Comparison of ENCODE assay signal across 35 cellular contexts in the genomic region with DNA sequence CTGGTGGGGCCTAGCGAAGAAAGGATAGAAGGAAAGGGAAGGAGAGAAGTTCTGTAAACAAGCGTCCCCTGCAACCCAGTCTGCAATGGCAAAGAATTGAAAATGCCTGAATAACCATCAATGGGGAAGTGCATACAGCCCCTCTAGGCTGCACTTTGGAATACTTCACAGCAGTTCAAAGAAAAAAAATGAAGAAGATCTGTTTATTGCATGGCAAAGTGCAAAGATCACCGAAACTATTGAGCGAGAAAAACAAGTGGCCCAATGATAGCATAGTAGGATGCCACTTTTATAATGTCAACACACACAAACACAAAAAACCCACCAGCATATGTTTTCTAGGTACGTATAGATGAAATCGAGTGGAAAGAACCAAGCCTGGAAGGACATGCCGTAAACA. TPM values are rescaled to one million over a fixed set of nuclear protein-coding genes. Genes with fewer than 3 reads are reported as not detected.
"Had no signal": no experiment of that assay in that cellular context is flagged by ENCODE, and none has a peak within 500 bp of the region (broad histone marks: within the 10 kb centered on the region; RNA-seq: fewer than 3 reads in every experiment).

No MANE protein-coding gene starts in this region.

- H3K4me3 ChIP-seq: adrenal gland, body of pancreas, breast epithelium had no signal

- FAIRE-seq: astrocyte had no signal

- H3K27ac ChIP-seq: adrenal gland, body of pancreas, breast epithelium, WERI-Rb-1 had no signal

- ATAC-seq: activated CD8-positive, alpha-beta T cell treated with anti-CD3 and anti-CD28 coated beads for 36 hours; activated naive CD4-positive, alpha-beta T cell treated with anti-CD3 and anti-CD28 coated beads, Interleukin-2, amount 50 U/mL, for 72 hours; activated T-cell treated with anti-CD3 and anti-CD28 coated beads, Interleukin-2, amount 50 U/mL, for 4 hours; activated T-cell treated with anti-CD3 and anti-CD28 coated beads, Interleukin-2, amount 50 U/mL, for 72 hours; activated T-helper 17 cell treated with anti-CD3 and anti-CD28 coated beads, Interleukin-2, amount 50 U/mL, for 72 hours; body of pancreas had no signal

- H3K9me3 ChIP-seq: adrenal gland, body of pancreas, breast epithelium had no signal

- DNase-seq: activated B cell treated with CpG ODN at 0.5 μM for 24 hours; activated CD4-positive, alpha-beta memory T cell treated with anti-CD3 and anti-CD28 coated beads for 36 hours; activated CD4-positive, alpha-beta T cell treated with anti-CD3 and anti-CD28 coated beads for 4 hours; activated CD4-positive, alpha-beta T cell treated with anti-CD3 and anti-CD28 coated beads, Interleukin-2, amount 10 ng/mL, durations not matched to agents 24 days and 14 days; activated CD4-positive, alpha-beta T cell treated with anti-CD3 and anti-CD28 coated beads, Interleukin-2, amount 50 U/mL, for 1 hour; activated CD4-positive, alpha-beta T cell treated with anti-CD3 and anti-CD28 coated beads, Interleukin-2, amount 50 U/mL, for 4 hours; activated CD4-positive, CD25-positive, alpha-beta regulatory T cell treated with anti-CD3 and anti-CD28 coated beads, Interleukin-2, amount 50 U/mL, for 72 hours; activated CD8-positive, alpha-beta memory T cell treated with anti-CD3 and anti-CD28 coated beads, Interleukin-2, amount 50 U/mL, for 4 hours; activated CD8-positive, alpha-beta T cell treated with anti-CD3 and anti-CD28 coated beads for 36 hours; activated effector memory CD4-positive, alpha-beta T cell treated with anti-CD3 and anti-CD28 coated beads, Interleukin-2, amount 50 U/mL, for 16 hours; activated gamma-delta T cell treated with Interleukin-2 at 50 U/mL for 16 hours; activated naive CD4-positive, alpha-beta T cell; activated naive CD4-positive, alpha-beta T cell treated with anti-CD3 and anti-CD28 coated beads for 36 hours; activated naive CD4-positive, alpha-beta T cell treated with anti-CD3 and anti-CD28 coated beads, Interleukin-2, amount 50 U/mL, for 16 hours; activated naive CD8-positive, alpha-beta T cell treated with anti-CD3 and anti-CD28 coated beads for 36 hours; activated T-cell treated with anti-CD3 and anti-CD28 coated beads for 4 hours; activated T-cell treated with anti-CD3 and anti-CD28 coated beads, Interleukin-2, amount 50 U/mL, for 1 hour; activated T-cell treated with anti-CD3 and anti-CD28 coated beads, Interleukin-2, amount 50 U/mL, for 4 hours; activated T-cell treated with anti-CD3 and anti-CD28 coated beads, Interleukin-2, amount 50 U/mL, for 72 hours; adrenal gland; amniotic stem cell; aorta; body of pancreas; cerebellar nuclear complex; T-helper 1 cell; T1000; WERI-Rb-1 had no signal

- H3K4me1 ChIP-seq: breast epithelium had no signal

- H3K36me3 ChIP-seq: adrenal gland, brain microvascular endothelial cell, breast epithelium, WERI-Rb-1 had no signal

- H3K27me3 ChIP-seq: adrenal gland, body of pancreas, brain microvascular endothelial cell had no signal

RNA-seq across cellular contexts. Expression of gene SLC6A1, which starts 13.6 kb away (rescaled TPM):
- total RNA-seq: activated B cell treated with CpG ODN at 0.5 μM for 24 hours; activated CD4-positive, alpha-beta memory T cell treated with anti-CD3 and anti-CD28 coated beads for 36 hours; activated CD4-positive, alpha-beta T cell treated with anti-CD3 and anti-CD28 coated beads, Interleukin-2, amount 10 ng/mL, durations not matched to agents 24 days and 14 days; activated CD8-positive, alpha-beta memory T cell treated with anti-CD3 and anti-CD28 coated beads for 36 hours; activated CD8-positive, alpha-beta T cell treated with anti-CD3 and anti-CD28 coated beads for 36 hours; activated naive CD4-positive, alpha-beta T cell treated with anti-CD3 and anti-CD28 coated beads for 36 hours; activated naive CD4-positive, alpha-beta T cell treated with anti-CD3 and anti-CD28 coated beads, Interleukin-2, amount 50 U/mL, for 72 hours; activated naive CD8-positive, alpha-beta T cell treated with anti-CD3 and anti-CD28 coated beads for 36 hours; activated T-cell treated with anti-CD3 and anti-CD28 coated beads, Interleukin-2, amount 50 U/mL, for 4 hours; activated T-cell treated with anti-CD3 and anti-CD28 coated beads, Interleukin-2, amount 50 U/mL, for 72 hours; activated T-helper 1 cell treated with anti-CD3 and anti-CD28 coated beads, Interleukin-12 subunit alpha, Interleukin-12 subunit beta, Interleukin-2, Interleukin-4 antibody, amounts not matched to agents 30 ng/mL and 10 ng/mL and 1 ng/mL, durations not matched to agents 14 hours and 24 hours and 36 hours; activated T-helper 17 cell treated with anti-CD3 and anti-CD28 coated beads, Interleukin-2, amount 50 U/mL, for 72 hours; T-helper 2 cell treated with Interferon-gamma antibody and Interleukin-4, amounts not matched to agents 100 ng/mL and 5 ng/mL, for 36 hours had no signal
